ENCODE assay signal across 10 cellular contexts in genomic region chr5:18113724-18114123, GRCh38.
A peak's percentile ranks its signal among the peaks of the same experiment; 100 is the strongest.
DNase-seq lines count a peak whose midpoint lies in the region; ATAC-seq, FAIRE-seq and TF ChIP-seq lines count a peak whose summit lies in the region.
"Had no signal": no experiment of that assay in that cellular context is flagged by ENCODE, and none has a peak within 500 bp of the region (broad histone marks: within the 10 kb centered on the region; RNA-seq: fewer than 3 reads in every experiment).

No MANE protein-coding gene starts in this region.

- intact Hi-C loops in spleen (cut with DNase I; ENCODE audit: low total_unique reads): no loop called here
- intact Hi-C loops in sciatic nerve (cut with DNase I): no loop called here

- H3K4me1 ChIP-seq in A549 (peaks cover 23% of the 10 kb centered on the region), hepatocyte (ENCODE audit: insufficient read depth) (no peaks in the 10 kb centered on the region), spleen (no peaks in the 10 kb centered on the region)

- no peak overlapping the region for H3K4me3 ChIP-seq in A549
- H3K4me3 ChIP-seq in hepatocyte: no peak overlapping the region
- no peak overlapping the region for H3K4me3 ChIP-seq in spleen

- peak; percentile 90 to 95 for TF ChIP-seq RAD21 in A549 (conservative IDR thresholded peaks at IDR 0.05 in 1 of 2, IDR thresholded peaks at IDR 0.05 in 1 of 2)
- peak; percentile 80 for TF ChIP-seq RAD21 in Ishikawa (IDR thresholded peaks at IDR 0.05; ENCODE audit: low read depth)

- FAIRE-seq in A549 (lab: Jason Lieb, UNC): no peak

- CTCF ChIA-PET in A549 (lab: Yijun Ruan, JAX): interaction anchor here (0.6 to 3.9 kb wide), 27 partner anchors 9 to 1829 kb away, joined by 3 to 50 read pairs (median 3); partner anchors contain the start of gene BASP1

- POLR2A ChIA-PET in A549 (lab: Yijun Ruan, JAX): interaction anchor here (1.1 to 1.2 kb wide), 3 partner anchors 808 to 897 kb away, joined by 3 to 6 read pairs (median 4); partner anchors contain the start of gene BASP1

- TF ChIP-seq CTCF in A549 (IDR thresholded peaks at IDR 0.05) (peak; percentile 83), hepatocyte (IDR thresholded peaks at IDR 0.05; ENCODE audit: poor library complexity) (peak; percentile 49), spleen (IDR thresholded peaks at IDR 0.05 in 8 of 11, conservative IDR thresholded peaks at IDR 0.05 in 3 of 11) (no peak)

- H3K36me3 ChIP-seq in hepatocyte (replicated peaks; ENCODE audit: insufficient read depth, low read depth) (no peaks in the 10 kb centered on the region), spleen (no peaks in the 10 kb centered on the region)

- H3K79me2 ChIP-seq in hepatocyte: no peaks in the 10 kb centered on the region

- H2AFZ ChIP-seq in hepatocyte: no peak overlapping the region

- 31% methylated on average over 3 of the region's 3 CpGs for WGBS in A549 (ENCODE audit: missing lambda C conversion rate)
- 89% methylated on average over 3 of the region's 3 CpGs for WGBS in hepatocyte (ENCODE audit: low lambda C conversion rate, missing lambda C conversion rate)
- whole genome bisulfite sequencing in spleen, 5 donors: 46 to 55% (median 51%) methylated on average over 3 of the region's 3 CpGs

- H3K9me2 ChIP-seq in hepatocyte (replicated peaks; ENCODE audit: insufficient read depth): no peaks in the 10 kb centered on the region

- no peaks in the 10 kb centered on the region for H4K20me1 ChIP-seq in hepatocyte (ENCODE audit: insufficient read depth, poor library complexity, severe bottlenecking)

- H3K9me3 ChIP-seq in A549 (no peaks in the 10 kb centered on the region), hepatocyte (ENCODE audit: low read depth) (no peaks in the 10 kb centered on the region), spleen (no peaks in the 10 kb centered on the region)

- ATAC-seq in A549 (peak; percentile 50 to 63; a peak in 3 of 6 replicates), sciatic nerve (no peak)

- peak overlapping the region; percentile 40; the same call in 2 of the 3 replicates for H3K4me2 ChIP-seq in A549
- no peak overlapping the region for H3K4me2 ChIP-seq in hepatocyte

- H3K27me3 ChIP-seq in hepatocyte (no peaks in the 10 kb centered on the region), spleen (replicated peaks in 1 of 7) (no peaks in the 10 kb centered on the region)

- no peak for TF ChIP-seq EP300 in A549 (IDR thresholded peaks at IDR 0.05)
- TF ChIP-seq EP300 in Ishikawa (IDR thresholded peaks at IDR 0.05; ENCODE audit: borderline replicate concordance): no peak

- peak in 1 of 2 experiments; percentile 73 for DNase-seq in A549 (ENCODE audit: low read depth in 1 of 2, low spot score in 1 of 2)
- DNase-seq in SW480 (ENCODE audit: low spot score): peak; percentile 12
- peak; percentile 22 for DNase-seq in hepatocyte (ENCODE audit: low spot score)
- no peak for DNase-seq in spleen
- no peak for DNase-seq in sciatic nerve (ENCODE audit: low spot score)
- no peak for DNase-seq in cerebellar nuclear complex (lab: John Stamatoyannopoulos, UW)
- no peak for DNase-seq in NCI-H526 treated with DMSO at 0.1 percent for 48 hours (lab: John Stamatoyannopoulos, UW)
- DNase-seq: activated effector memory CD4-positive, alpha-beta T cell treated with Interleukin-2 at 50 U/mL for 16 hours; CD4-positive, alpha-beta T cell had no signal

- H3K27ac ChIP-seq in A549: peak overlapping the region; percentile 34 to 70; a peak in 5 of 6 replicates
- no peak overlapping the region for H3K27ac ChIP-seq in hepatocyte
- H3K27ac ChIP-seq in spleen: no peak overlapping the region

- TF ChIP-seq POLR2A in A549 (IDR thresholded peaks at IDR 0.05; ENCODE audit: low read length) (no peak), spleen (IDR thresholded peaks at IDR 0.05) (no peak)

TF ChIP-seq in A549, 52 proteins besides CTCF, POLR2A, EP300 and RAD21:
- no peak for TF ChIP-seq USF2 (IDR thresholded peaks at IDR 0.05)
- TF ChIP-seq CEBPB (IDR thresholded peaks at IDR 0.05): peak; percentile 47 to 49; a peak in 2 of 4 replicates
- TF ChIP-seq SMC3 (IDR thresholded peaks at IDR 0.05): peak; percentile 89
- no peak for TF ChIP-seq JUNB (IDR thresholded peaks at IDR 0.05)
- TF ChIP-seq POLR2AphosphoS2 (conservative IDR thresholded peaks at IDR 0.05; ENCODE audit: low read length): no peak
- no peak for TF ChIP-seq CBX8 (IDR thresholded peaks at IDR 0.05)
- no peak for TF ChIP-seq EHF (CRISPR knock-in tag; IDR thresholded peaks at IDR 0.05)
- no peak for TF ChIP-seq CBX2 (IDR thresholded peaks at IDR 0.05; ENCODE audit: borderline replicate concordance, low read depth)
- no peak for TF ChIP-seq HEYL (CRISPR knock-in tag; IDR thresholded peaks at IDR 0.05)
- TF ChIP-seq GATA3 (IDR thresholded peaks at IDR 0.05; ENCODE audit: borderline replicate concordance): no peak
- TF ChIP-seq NPAS2 (CRISPR knock-in tag; IDR thresholded peaks at IDR 0.05; ENCODE audit: borderline replicate concordance): no peak
- TF ChIP-seq FOSL2 (IDR thresholded peaks at IDR 0.05): no peak
- no peak for TF ChIP-seq FOSL2 (CRISPR knock-in tag; IDR thresholded peaks at IDR 0.05)

TF ChIP-seq in Ishikawa, 13 proteins besides CTCF, POLR2A, EP300 and RAD21:
- TF ChIP-seq CEBPB (IDR thresholded peaks at IDR 0.05) (no peak; the same call in 1 of the 2 replicates), REST (IDR thresholded peaks at IDR 0.05; ENCODE audit: low read depth) (no peak), TEAD4 (IDR thresholded peaks at IDR 0.05) (no peak), MAX (IDR thresholded peaks at IDR 0.05) (no peak), CREB1 (IDR thresholded peaks at IDR 0.05; ENCODE audit: low read depth) (no peak), ZBTB7A (IDR thresholded peaks at IDR 0.05; ENCODE audit: low read depth) (no peak)

Comparison
In these comparisons a context has a peak if more than half of its experiments do, and no peak if none do; other contexts are left out.
1. DNase-seq: peak in SW480 (single experiment) and hepatocyte (single experiment); none in spleen (single experiment), sciatic nerve (single experiment), cerebellar nuclear complex (0 of 2) and NCI-H526 treated with DMSO at 0.1 percent for 48 hours (single experiment).
2. H3K27ac ChIP-seq: peak in A549 (2 of 2); none in hepatocyte (single experiment) and spleen (0 of 8).
3. CTCF ChIP-seq: peak in A549 (single experiment) and hepatocyte (single experiment); none in spleen (0 of 11).